ENCODE assay signal across 1 cellular context in genomic region chr12:120101617-120102016, GRCh38.
TF ChIP-seq lines count a peak whose summit lies in the region.

No MANE protein-coding gene starts in this region.

TF ChIP-seq in H1, 55 proteins besides CTCF, POLR2A, EP300 and RAD21:
- TF ChIP-seq ATF2 (IDR thresholded peaks at IDR 0.05; ENCODE audit: low read length) (no peak), SAP30 (IDR thresholded peaks at IDR 0.05; ENCODE audit: insufficient read depth, insufficient replicate concordance, low read length) (no peak), SIRT6 (IDR thresholded peaks at IDR 0.05; ENCODE audit: low read length) (no peak), TCF12 (IDR thresholded peaks at IDR 0.05; ENCODE audit: low read depth, low read length) (no peak), POLR2AphosphoS5 (IDR thresholded peaks at IDR 0.05; ENCODE audit: low read depth, low read length) (no peak), BRCA1 (IDR thresholded peaks at IDR 0.05; ENCODE audit: low read depth, low read length) (no peak), E2F6 (IDR thresholded peaks at IDR 0.05) (0 out of 2 replicates have a peak, but pooled peaks have one; percentile 29), SP2 (IDR thresholded peaks at IDR 0.05; ENCODE audit: low read length) (no peak)
